In the genomic region with DNA sequence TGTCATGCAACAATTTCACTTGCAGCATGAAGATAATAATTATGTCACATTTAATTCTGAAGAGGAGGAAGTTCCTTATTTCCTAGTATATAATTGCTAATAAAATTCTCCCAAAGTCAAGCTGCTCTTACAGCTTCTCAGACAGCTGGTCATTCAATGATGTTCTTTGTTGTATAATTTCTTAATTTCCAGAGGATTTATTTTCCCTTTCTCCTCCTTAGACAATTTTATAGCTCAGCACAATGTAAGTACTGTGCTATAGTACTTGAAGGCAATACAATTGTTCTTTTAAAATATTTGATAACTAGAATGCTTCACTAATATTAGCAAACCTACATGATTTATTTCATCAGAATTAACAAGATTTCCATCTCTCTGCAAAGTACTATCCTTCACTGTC, we compare ENCODE assay signal across 22 cellular contexts.
"Had no signal": no experiment of that assay in that cellular context is flagged by ENCODE, and none has a peak within 500 bp of the region (broad histone marks: within the 10 kb centered on the region; RNA-seq: fewer than 3 reads in every experiment).

No MANE protein-coding gene starts in this region.

- H3K4me1 ChIP-seq: lower lobe of right lung, psoas muscle, right lobe of liver, transverse colon had no signal

- H3K4me3 ChIP-seq: esophagus muscularis mucosa, gastroesophageal sphincter, left ventricle myocardium inferior, lower lobe of right lung, psoas muscle, right lobe of liver, testis, transverse colon had no signal

- H3K4me3 Mint-ChIP-seq: immature natural killer cell; naive B cell; nephron progenitor cell; stimulated activated memory B cell treated with anti-CD40 and anti-IgM and Interleukin-4, amounts not matched to agents 10 μg/mL and 1 μg/mL and 100 μg/mL, for 72 hours; stimulated activated naive CD8-positive, alpha-beta T cell treated with anti-CD3 and anti-CD28 coated beads, Interleukin-15, amount 100 ng/mL, for 72 hours had no signal

- DNase-seq: effector memory CD4-positive, alpha-beta T cell; glutamatergic neuron; immature natural killer cell; kidney; left cardiac atrium; left ventricle myocardium inferior; lower lobe of right lung; mesendoderm; naive B cell; nephron progenitor cell; psoas muscle; retina; right lobe of liver; stimulated activated CD4-positive, alpha-beta T cell treated with anti-CD3 and anti-CD28 coated beads, Interleukin-4, amount 100 ng/mL, for 1 hour; stimulated activated CD8-positive, alpha-beta memory T cell treated with anti-CD3 and anti-CD28 coated beads, Interleukin-4, amount 100 ng/mL, for 48 hours; stimulated activated naive CD8-positive, alpha-beta T cell treated with anti-CD3 and anti-CD28 coated beads, Interleukin-15, amount 100 ng/mL, for 72 hours; testis; transverse colon had no signal

- H3K27ac Mint-ChIP-seq: nephron progenitor cell; stimulated activated memory B cell treated with anti-CD40 and anti-IgM and Interleukin-4, amounts not matched to agents 10 μg/mL and 1 μg/mL and 100 μg/mL, for 72 hours had no signal

- H3K9me3 Mint-ChIP-seq: immature natural killer cell; stimulated activated memory B cell treated with anti-CD40 and anti-IgM and Interleukin-4, amounts not matched to agents 10 μg/mL and 1 μg/mL and 100 μg/mL, for 72 hours; stimulated activated naive CD8-positive, alpha-beta T cell treated with anti-CD3 and anti-CD28 coated beads, Interleukin-15, amount 100 ng/mL, for 72 hours had no signal

- H3K27ac ChIP-seq: epithelial cell of prostate, esophagus muscularis mucosa, gastroesophageal sphincter, left ventricle myocardium inferior, lower lobe of right lung, psoas muscle, right lobe of liver, testis, transverse colon had no signal

- ATAC-seq: gastroesophageal sphincter; left cardiac atrium; lower lobe of right lung; psoas muscle; right lobe of liver; stimulated activated memory B cell treated with anti-CD40 and anti-IgM and Interleukin-4, amounts not matched to agents 10 μg/mL and 1 μg/mL and 100 μg/mL, for 72 hours; stimulated activated naive CD8-positive, alpha-beta T cell treated with anti-CD3 and anti-CD28 coated beads, Interleukin-15, amount 100 ng/mL, for 72 hours had no signal

- H3K9me3 ChIP-seq: esophagus muscularis mucosa, gastroesophageal sphincter, left ventricle myocardium inferior, lower lobe of right lung, psoas muscle, right lobe of liver, testis, transverse colon had no signal

- H3K27me3 ChIP-seq: esophagus muscularis mucosa, gastroesophageal sphincter, right lobe of liver, testis, transverse colon had no signal

- H3K4me1 Mint-ChIP-seq: nephron progenitor cell; stimulated activated naive CD8-positive, alpha-beta T cell treated with anti-CD3 and anti-CD28 coated beads, Interleukin-15, amount 100 ng/mL, for 72 hours had no signal

- H3K27me3 Mint-ChIP-seq: naive B cell; stimulated activated memory B cell treated with anti-CD40 and anti-IgM and Interleukin-4, amounts not matched to agents 10 μg/mL and 1 μg/mL and 100 μg/mL, for 72 hours; stimulated activated naive CD8-positive, alpha-beta T cell treated with anti-CD3 and anti-CD28 coated beads, Interleukin-15, amount 100 ng/mL, for 72 hours had no signal
